Comparison of ENCODE assay signal across 1 cellular context in the genomic region with DNA sequence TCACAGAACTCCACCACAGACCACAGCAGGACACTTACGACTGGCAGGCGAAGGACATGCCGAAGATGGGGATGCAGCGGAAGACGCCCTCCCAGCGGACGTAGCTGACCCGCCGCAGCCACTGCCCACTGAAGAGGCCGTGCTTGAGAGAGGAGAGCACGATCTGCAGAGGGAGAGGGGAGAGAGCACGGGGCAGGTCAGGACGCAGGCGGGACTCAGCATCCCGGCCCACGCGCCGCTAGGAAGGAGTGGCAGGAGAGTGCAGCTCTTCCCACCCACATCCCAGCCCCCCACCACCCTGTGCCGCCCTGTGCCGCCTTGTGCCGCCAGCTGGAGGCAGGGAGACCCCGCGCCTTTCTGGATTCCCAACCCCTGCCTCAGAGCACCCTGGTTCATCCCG.
TF ChIP-seq lines count a peak whose summit lies in the region.

No MANE protein-coding gene starts in this region.

TF ChIP-seq in H1, 55 proteins besides CTCF, POLR2A, EP300 and RAD21:
- TF ChIP-seq SP4 (IDR thresholded peaks at IDR 0.05; ENCODE audit: low read length) (no peak), TCF12 (IDR thresholded peaks at IDR 0.05; ENCODE audit: low read depth, low read length) (no peak), GABPA (IDR thresholded peaks at IDR 0.05; ENCODE audit: borderline replicate concordance, insufficient read depth, low read length) (no peak), HDAC6 (IDR thresholded peaks at IDR 0.05; ENCODE audit: low read depth, low read length) (no peak), TAF7 (optimal IDR thresholded peaks at IDR 0.05; ENCODE audit: borderline replicate concordance, low read depth, low read length) (no peak), EGR1 (IDR thresholded peaks at IDR 0.05; ENCODE audit: borderline replicate concordance, low read depth, low read length) (no peak), POLR2AphosphoS5 (IDR thresholded peaks at IDR 0.05; ENCODE audit: low read depth, low read length) (no peak), RNF2 (IDR thresholded peaks at IDR 0.05; ENCODE audit: borderline replicate concordance, low read depth, low read length, missing control alignments, poor library complexity, severe bottlenecking) (no peak), BRCA1 (IDR thresholded peaks at IDR 0.05; ENCODE audit: low read depth, low read length) (no peak), SIN3A (conservative IDR thresholded peaks at IDR 0.05 in 1 of 2, IDR thresholded peaks at IDR 0.05 in 1 of 2; ENCODE audit: low read depth in 1 of 2, low read length in 2 of 2) (no peak), ZNF274 (IDR thresholded peaks at IDR 0.05; ENCODE audit: borderline replicate concordance, extremely low read depth, low read length) (no peak)
- TF ChIP-seq, protein P1, sequence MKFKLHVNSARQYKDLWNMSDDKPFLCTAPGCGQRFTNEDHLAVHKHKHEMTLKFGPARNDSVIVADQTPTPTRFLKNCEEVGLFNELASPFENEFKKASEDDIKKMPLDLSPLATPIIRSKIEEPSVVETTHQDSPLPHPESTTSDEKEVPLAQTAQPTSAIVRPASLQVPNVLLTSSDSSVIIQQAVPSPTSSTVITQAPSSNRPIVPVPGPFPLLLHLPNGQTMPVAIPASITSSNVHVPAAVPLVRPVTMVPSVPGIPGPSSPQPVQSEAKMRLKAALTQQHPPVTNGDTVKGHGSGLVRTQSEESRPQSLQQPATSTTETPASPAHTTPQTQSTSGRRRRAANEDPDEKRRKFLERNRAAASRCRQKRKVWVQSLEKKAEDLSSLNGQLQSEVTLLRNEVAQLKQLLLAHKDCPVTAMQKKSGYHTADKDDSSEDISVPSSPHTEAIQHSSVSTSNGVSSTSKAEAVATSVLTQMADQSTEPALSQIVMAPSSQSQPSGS (IDR thresholded peaks at IDR 0.05; ENCODE audit: low read length), result no peak
- TF ChIP-seq, protein P2, sequence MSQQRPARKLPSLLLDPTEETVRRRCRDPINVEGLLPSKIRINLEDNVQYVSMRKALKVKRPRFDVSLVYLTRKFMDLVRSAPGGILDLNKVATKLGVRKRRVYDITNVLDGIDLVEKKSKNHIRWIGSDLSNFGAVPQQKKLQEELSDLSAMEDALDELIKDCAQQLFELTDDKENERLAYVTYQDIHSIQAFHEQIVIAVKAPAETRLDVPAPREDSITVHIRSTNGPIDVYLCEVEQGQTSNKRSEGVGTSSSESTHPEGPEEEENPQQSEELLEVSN (IDR thresholded peaks at IDR 0.05), result no peak
